In genomic region chr21:46544824-46545223, GRCh38 we compare ENCODE assay signal across 24 cellular contexts.
A peak's percentile ranks its signal among the peaks of the same experiment; 100 is the strongest.
DNase-seq lines count a peak whose midpoint lies in the region; ATAC-seq lines count a peak whose summit lies in the region.
"Had no signal": no experiment of that assay in that cellular context is flagged by ENCODE, and none has a peak within 500 bp of the region (broad histone marks: within the 10 kb centered on the region; RNA-seq: fewer than 3 reads in every experiment).

No MANE protein-coding gene starts in this region.

- H3K4me1 Mint-ChIP-seq in activated naive CD4-positive, alpha-beta T cell treated with anti-CD3 and anti-CD28 coated beads, Interleukin-2, amount 50 U/mL, for 24 hours = peaks cover 68% of the 10 kb centered on the region
- peaks cover 60 to 73% (median 64%) of the 10 kb centered on the region in 3 donors for H3K4me1 Mint-ChIP-seq in T-cell
- peaks cover 19% of the 10 kb centered on the region for H3K4me1 Mint-ChIP-seq in activated naive CD8-positive, alpha-beta T cell treated with anti-CD3 and anti-CD28 coated beads, Interleukin-2, amount 10 ng/mL, durations not matched to agents 7 days and 5 days
- H3K4me1 Mint-ChIP-seq in stimulated activated memory B cell treated with anti-CD40 and anti-IgM and Interleukin-4, amounts not matched to agents 10 μg/mL and 1 μg/mL and 100 μg/mL, for 72 hours = peaks cover 10% of the 10 kb centered on the region

- H3K9me3 Mint-ChIP-seq in activated naive CD4-positive, alpha-beta T cell treated with anti-CD3 and anti-CD28 coated beads, Interleukin-2, amount 50 U/mL, for 24 hours = peaks cover 4% of the 10 kb centered on the region
- H3K9me3 Mint-ChIP-seq in T-cell = peaks cover 0 to 4% (median 4%) of the 10 kb centered on the region in 3 donors
- H3K9me3 Mint-ChIP-seq in activated naive CD8-positive, alpha-beta T cell treated with anti-CD3 and anti-CD28 coated beads, Interleukin-2, amount 10 ng/mL, durations not matched to agents 7 days and 5 days = no peaks in the 10 kb centered on the region
- peaks cover 7% of the 10 kb centered on the region for H3K9me3 Mint-ChIP-seq in stimulated activated memory B cell treated with anti-CD40 and anti-IgM and Interleukin-4, amounts not matched to agents 10 μg/mL and 1 μg/mL and 100 μg/mL, for 72 hours

- peak overlapping the region; percentile 57 for H3K27ac Mint-ChIP-seq in activated naive CD4-positive, alpha-beta T cell treated with anti-CD3 and anti-CD28 coated beads, Interleukin-2, amount 50 U/mL, for 24 hours
- H3K27ac Mint-ChIP-seq in T-cell = peak overlapping the region; percentile 90
- H3K27ac Mint-ChIP-seq in activated naive CD8-positive, alpha-beta T cell treated with anti-CD3 and anti-CD28 coated beads, Interleukin-2, amount 10 ng/mL, durations not matched to agents 7 days and 5 days = peak overlapping the region; percentile 23
- H3K27ac Mint-ChIP-seq in stimulated activated memory B cell treated with anti-CD40 and anti-IgM and Interleukin-4, amounts not matched to agents 10 μg/mL and 1 μg/mL and 100 μg/mL, for 72 hours = peak overlapping the region; percentile 36

- ATAC-seq in T-cell (replicated peaks in 1 of 4) (peak in 2 of 4 experiments; percentile 46 to 75), GM21737 (IDR thresholded peaks at IDR 0.05; ENCODE audit: unreplicated experiment) (no peak), GM19395 (IDR thresholded peaks at IDR 0.05; ENCODE audit: unreplicated experiment) (no peak)
- ATAC-seq in activated naive CD8-positive, alpha-beta T cell treated with anti-CD3 and anti-CD28 coated beads, Interleukin-2, amount 10 ng/mL, durations not matched to agents 7 days and 5 days (ENCODE audit: low read depth) = peak; percentile 35
- no peak for ATAC-seq in stimulated activated memory B cell treated with anti-CD40 and anti-IgM and Interleukin-4, amounts not matched to agents 10 μg/mL and 1 μg/mL and 100 μg/mL, for 72 hours
- ATAC-seq: HCT116, right lobe of liver had no signal

- H3K36me3 Mint-ChIP-seq in activated naive CD4-positive, alpha-beta T cell treated with anti-CD3 and anti-CD28 coated beads, Interleukin-2, amount 50 U/mL, for 24 hours = peaks cover 18% of the 10 kb centered on the region
- peaks cover 71% of the 10 kb centered on the region for H3K36me3 Mint-ChIP-seq in T-cell
- peaks cover 39% of the 10 kb centered on the region for H3K36me3 Mint-ChIP-seq in activated naive CD8-positive, alpha-beta T cell treated with anti-CD3 and anti-CD28 coated beads, Interleukin-2, amount 10 ng/mL, durations not matched to agents 7 days and 5 days
- peaks cover 88% of the 10 kb centered on the region for H3K36me3 Mint-ChIP-seq in stimulated activated memory B cell treated with anti-CD40 and anti-IgM and Interleukin-4, amounts not matched to agents 10 μg/mL and 1 μg/mL and 100 μg/mL, for 72 hours

- no peak overlapping the region for H3K4me3 Mint-ChIP-seq in activated naive CD4-positive, alpha-beta T cell treated with anti-CD3 and anti-CD28 coated beads, Interleukin-2, amount 50 U/mL, for 24 hours
- peak overlapping the region in 1 of 3 donors; percentile 59 for H3K4me3 Mint-ChIP-seq in T-cell
- H3K4me3 Mint-ChIP-seq in activated naive CD8-positive, alpha-beta T cell treated with anti-CD3 and anti-CD28 coated beads, Interleukin-2, amount 10 ng/mL, durations not matched to agents 7 days and 5 days = no peak overlapping the region
- no peak overlapping the region for H3K4me3 Mint-ChIP-seq in stimulated activated memory B cell treated with anti-CD40 and anti-IgM and Interleukin-4, amounts not matched to agents 10 μg/mL and 1 μg/mL and 100 μg/mL, for 72 hours

- H3K27me3 Mint-ChIP-seq in activated naive CD4-positive, alpha-beta T cell treated with anti-CD3 and anti-CD28 coated beads, Interleukin-2, amount 50 U/mL, for 24 hours = no peaks in the 10 kb centered on the region
- H3K27me3 Mint-ChIP-seq in T-cell = no peaks in the 10 kb centered on the region
- H3K27me3 Mint-ChIP-seq in activated naive CD8-positive, alpha-beta T cell treated with anti-CD3 and anti-CD28 coated beads, Interleukin-2, amount 10 ng/mL, durations not matched to agents 7 days and 5 days = no peaks in the 10 kb centered on the region
- no peaks in the 10 kb centered on the region for H3K27me3 Mint-ChIP-seq in stimulated activated memory B cell treated with anti-CD40 and anti-IgM and Interleukin-4, amounts not matched to agents 10 μg/mL and 1 μg/mL and 100 μg/mL, for 72 hours

- POLR2A ChIA-PET in T-cell (lab: Charles Lee) = no interaction called here
- POLR2A ChIA-PET in activated naive CD8-positive, alpha-beta T cell treated with anti-CD3 and anti-CD28 coated beads, Interleukin-2, amount 10 ng/mL, durations not matched to agents 7 days and 5 days (lab: Charles Lee) = no interaction called here

- no peak for DNase-seq in activated naive CD4-positive, alpha-beta T cell treated with anti-CD3 and anti-CD28 coated beads, Interleukin-2, amount 50 U/mL, for 16 hours
- no peak for DNase-seq in T-cell
- DNase-seq in activated naive CD8-positive, alpha-beta T cell treated with anti-CD3 and anti-CD28 coated beads, Interleukin-2, amount 10 ng/mL, durations not matched to agents 7 days and 5 days = no peak
- DNase-seq: BE2C; Caco-2; central memory CD4-positive, alpha-beta T cell; cortex of kidney; effector memory CD4-positive, alpha-beta T cell; erythroblast; Kasumi-1; mesenchymal stem cell; MV-4-11; NCI-H1436; NCI-H2081; OCI-M1; right lobe of liver; spleen; stimulated activated CD4-positive, alpha-beta T cell treated with anti-CD3 and anti-CD28 coated beads, Interleukin-2, amount 100 ng/mL, for 24 hours; thyroid gland had no signal

- CTCF ChIA-PET in T-cell (lab: Charles Lee) = no interaction called here

Comparison
In these comparisons a context has a peak if more than half of its experiments do, and no peak if none do; other contexts are left out.
1. H3K27ac Mint-ChIP-seq: peak in every context shown above with its lines; median percentile 90 in T-cell; 57 in activated naive CD4-positive, alpha-beta T cell treated with anti-CD3 and anti-CD28 coated beads, Interleukin-2, amount 50 U/mL, for 24 hours; 36 in stimulated activated memory B cell treated with anti-CD40 and anti-IgM and Interleukin-4, amounts not matched to agents 10 μg/mL and 1 μg/mL and 100 μg/mL, for 72 hours; 23 in activated naive CD8-positive, alpha-beta T cell treated with anti-CD3 and anti-CD28 coated beads, Interleukin-2, amount 10 ng/mL, durations not matched to agents 7 days and 5 days.